In the genomic region with DNA sequence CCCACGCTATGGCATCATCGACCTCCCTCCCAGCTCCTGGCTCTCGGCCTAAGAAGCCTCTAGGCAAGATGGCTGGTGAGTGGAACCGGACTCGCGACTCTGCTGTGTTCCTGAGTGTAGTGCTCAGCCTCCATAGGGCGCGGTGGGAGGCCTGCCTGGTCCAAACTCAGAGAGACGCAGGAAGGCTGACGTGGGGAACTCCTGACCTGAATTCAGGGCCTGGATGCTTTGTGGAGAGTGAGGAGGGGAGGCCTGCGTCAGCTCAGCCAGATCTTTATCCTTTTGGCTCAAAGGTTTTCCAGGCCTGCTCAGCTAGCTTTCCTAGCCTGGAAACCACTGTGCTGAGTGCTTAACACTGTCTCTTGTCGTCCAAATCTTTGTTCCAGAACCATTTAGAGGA, we compare ENCODE assay signal across 17 cellular contexts.
"Had no signal": no experiment of that assay in that cellular context is flagged by ENCODE, and none has a peak within 500 bp of the region (broad histone marks: within the 10 kb centered on the region; RNA-seq: fewer than 3 reads in every experiment).

No MANE protein-coding gene starts in this region.

- H3K9me3 ChIP-seq: breast epithelium, esophagus squamous epithelium, heart right ventricle, psoas muscle, sigmoid colon, thyroid gland had no signal

- H3K27ac ChIP-seq: esophagus squamous epithelium, heart right ventricle, psoas muscle, thyroid gland had no signal

- DNase-seq: activated CD4-positive, alpha-beta T cell treated with anti-CD3 and anti-CD28 coated beads, Interleukin-2, amount 10 ng/mL, durations not matched to agents 7 days and 5 days; activated CD4-positive, CD25-positive, alpha-beta regulatory T cell; activated CD8-positive, alpha-beta T cell treated with anti-CD3 and anti-CD28 coated beads, Interleukin-2, amount 10 ng/mL, durations not matched to agents 7 days and 5 days; activated naive CD4-positive, alpha-beta T cell treated with anti-CD3 and anti-CD28 coated beads for 36 hours; activated naive CD8-positive, alpha-beta T cell treated with anti-CD3 and anti-CD28 coated beads, Interleukin-2, amount 50 U/mL, for 24 hours; activated T-cell treated with anti-CD3 and anti-CD28 coated beads, Interleukin-2, amount 50 U/mL, for 4 hours; anterior cingulate cortex; effector CD8-positive, alpha-beta T cell; esophagus squamous epithelium; heart right ventricle; midbrain; psoas muscle; sigmoid colon; stimulated activated naive CD4-positive, alpha-beta T cell; thyroid gland had no signal

- FAIRE-seq: islet of Langerhans had no signal

- ATAC-seq: activated CD8-positive, alpha-beta T cell treated with anti-CD3 and anti-CD28 coated beads, Interleukin-2, amount 10 ng/mL, durations not matched to agents 7 days and 5 days; activated naive CD8-positive, alpha-beta T cell treated with anti-CD3 and anti-CD28 coated beads, Interleukin-2, amount 50 U/mL, for 24 hours; activated T-cell treated with anti-CD3 and anti-CD28 coated beads, Interleukin-2, amount 50 U/mL, for 4 hours; psoas muscle had no signal

- H3K27me3 ChIP-seq: breast epithelium, esophagus squamous epithelium, heart right ventricle, sigmoid colon, thyroid gland had no signal

- H3K4me1 ChIP-seq: breast epithelium, esophagus squamous epithelium, heart right ventricle, psoas muscle, sigmoid colon, thyroid gland had no signal

- H3K4me3 ChIP-seq: breast epithelium, esophagus squamous epithelium, heart right ventricle, psoas muscle, sigmoid colon, thyroid gland had no signal
